ENCODE assay signal across 1 cellular context in the genomic region with DNA sequence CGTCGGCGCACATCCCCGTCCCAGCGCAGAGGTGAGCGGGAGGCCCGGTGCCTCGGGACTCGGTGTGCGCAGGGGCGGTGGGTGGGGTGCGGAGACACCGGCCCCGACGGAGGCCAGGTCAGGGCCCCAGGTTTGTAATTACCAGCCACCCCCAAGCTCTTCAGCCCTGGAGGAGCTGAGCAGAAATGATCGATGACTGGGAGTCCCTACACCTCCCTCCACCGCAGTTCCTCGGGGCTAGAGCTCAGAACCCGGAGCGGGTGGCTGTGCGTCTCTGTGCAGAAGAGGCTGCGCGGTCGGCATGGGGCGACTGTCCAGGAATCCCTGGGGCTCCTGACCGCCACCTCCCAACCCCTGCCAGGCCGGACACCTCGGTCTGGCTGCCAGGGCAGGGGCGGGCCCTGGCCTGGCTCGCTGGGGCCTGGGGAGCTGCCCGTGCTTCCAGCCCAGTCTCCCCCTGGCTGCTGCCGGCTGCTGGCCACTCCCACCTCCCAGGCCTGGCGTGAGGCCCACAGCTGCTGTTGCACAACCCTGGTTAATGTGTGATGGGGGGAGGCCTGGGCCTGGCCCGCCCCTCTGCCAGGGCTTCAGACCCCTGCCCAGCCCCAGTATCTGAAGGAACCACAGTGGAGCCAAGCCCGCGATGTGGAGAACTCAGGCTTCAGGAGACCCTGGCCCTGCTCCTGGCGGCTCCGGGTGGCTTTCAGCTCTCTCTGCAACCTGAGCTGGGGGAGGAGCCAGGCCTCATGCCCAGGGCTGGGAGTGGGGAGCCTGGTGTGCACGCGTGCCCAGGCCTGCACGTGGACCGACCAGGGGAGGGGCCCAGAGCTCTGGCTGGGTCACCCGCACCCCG.
TF ChIP-seq lines count a peak whose summit lies in the region.

No MANE protein-coding gene starts in this region.

TF ChIP-seq in HEK293, 187 proteins besides CTCF, POLR2A, EP300 and RAD21 (continued from another document and continues in another):
- TF ChIP-seq TSHZ1 (tag by site-specific recombination; IDR thresholded peaks at IDR 0.05; ENCODE audit: borderline replicate concordance) (no peak), ZNF555 (tag by site-specific recombination; conservative IDR thresholded peaks at IDR 0.05) (no peak), ZNF677 (tag by site-specific recombination; IDR thresholded peaks at IDR 0.05) (no peak), ZNF777 (tag by site-specific recombination; IDR thresholded peaks at IDR 0.05; ENCODE audit: borderline replicate concordance) (0 out of 2 replicates have a peak, but pooled peaks have one; percentile 34), ZNF341 (tag by site-specific recombination; IDR thresholded peaks at IDR 0.05; ENCODE audit: low read depth) (peak; percentile 93), ZNF214 (tag by site-specific recombination; IDR thresholded peaks at IDR 0.05; ENCODE audit: borderline replicate concordance) (no peak), MZF1 (tag by site-specific recombination; IDR thresholded peaks at IDR 0.05; ENCODE audit: borderline replicate concordance) (no peak), ZNF843 (tag by site-specific recombination; IDR thresholded peaks at IDR 0.05) (peak; percentile 15; the same call in 1 of the 2 replicates), ZNF239 (tag by site-specific recombination; IDR thresholded peaks at IDR 0.05) (no peak), ZBTB8A (tag by site-specific recombination; IDR thresholded peaks at IDR 0.05) (peak; percentile 38; the same call in 1 of the 2 replicates), ZNF394 (tag by site-specific recombination; IDR thresholded peaks at IDR 0.05; ENCODE audit: borderline replicate concordance) (no peak; the same call in 1 of the 2 replicates), ZNF148 (tag by site-specific recombination; IDR thresholded peaks at IDR 0.05; ENCODE audit: borderline replicate concordance) (no peak), ZSCAN16 (tag by site-specific recombination; IDR thresholded peaks at IDR 0.05) (no peak), ZSCAN23 (tag by site-specific recombination; IDR thresholded peaks at IDR 0.05) (no peak), ZNF140 (tag by site-specific recombination; IDR thresholded peaks at IDR 0.05) (no peak), ZNF223 (tag by site-specific recombination; IDR thresholded peaks at IDR 0.05) (no peak), ZBTB11 (tag by site-specific recombination; conservative IDR thresholded peaks at IDR 0.05; ENCODE audit: low read depth) (0 out of 2 replicates have a peak, but pooled peaks have one; percentile 5)
- TF ChIP-seq, protein P1, sequence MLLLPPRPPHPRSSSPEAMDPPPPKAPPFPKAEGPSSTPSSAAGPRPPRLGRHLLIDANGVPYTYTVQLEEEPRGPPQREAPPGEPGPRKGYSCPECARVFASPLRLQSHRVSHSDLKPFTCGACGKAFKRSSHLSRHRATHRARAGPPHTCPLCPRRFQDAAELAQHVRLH (tag by site-specific recombination; IDR thresholded peaks at IDR 0.05), result no peak
- TF ChIP-seq, protein P2, sequence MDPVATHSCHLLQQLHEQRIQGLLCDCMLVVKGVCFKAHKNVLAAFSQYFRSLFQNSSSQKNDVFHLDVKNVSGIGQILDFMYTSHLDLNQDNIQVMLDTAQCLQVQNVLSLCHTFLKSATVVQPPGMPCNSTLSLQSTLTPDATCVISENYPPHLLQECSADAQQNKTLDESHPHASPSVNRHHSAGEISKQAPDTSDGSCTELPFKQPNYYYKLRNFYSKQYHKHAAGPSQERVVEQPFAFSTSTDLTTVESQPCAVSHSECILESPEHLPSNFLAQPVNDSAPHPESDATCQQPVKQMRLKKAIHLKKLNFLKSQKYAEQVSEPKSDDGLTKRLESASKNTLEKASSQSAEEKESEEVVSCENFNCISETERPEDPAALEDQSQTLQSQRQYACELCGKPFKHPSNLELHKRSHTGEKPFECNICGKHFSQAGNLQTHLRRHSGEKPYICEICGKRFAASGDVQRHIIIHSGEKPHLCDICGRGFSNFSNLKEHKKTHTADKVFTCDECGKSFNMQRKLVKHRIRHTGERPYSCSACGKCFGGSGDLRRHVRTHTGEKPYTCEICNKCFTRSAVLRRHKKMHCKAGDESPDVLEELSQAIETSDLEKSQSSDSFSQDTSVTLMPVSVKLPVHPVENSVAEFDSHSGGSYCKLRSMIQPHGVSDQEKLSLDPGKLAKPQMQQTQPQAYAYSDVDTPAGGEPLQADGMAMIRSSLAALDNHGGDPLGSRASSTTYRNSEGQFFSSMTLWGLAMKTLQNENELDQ (tag by site-specific recombination; IDR thresholded peaks at IDR 0.05; ENCODE audit: low read depth), result no peak
- TF ChIP-seq, protein P3, sequence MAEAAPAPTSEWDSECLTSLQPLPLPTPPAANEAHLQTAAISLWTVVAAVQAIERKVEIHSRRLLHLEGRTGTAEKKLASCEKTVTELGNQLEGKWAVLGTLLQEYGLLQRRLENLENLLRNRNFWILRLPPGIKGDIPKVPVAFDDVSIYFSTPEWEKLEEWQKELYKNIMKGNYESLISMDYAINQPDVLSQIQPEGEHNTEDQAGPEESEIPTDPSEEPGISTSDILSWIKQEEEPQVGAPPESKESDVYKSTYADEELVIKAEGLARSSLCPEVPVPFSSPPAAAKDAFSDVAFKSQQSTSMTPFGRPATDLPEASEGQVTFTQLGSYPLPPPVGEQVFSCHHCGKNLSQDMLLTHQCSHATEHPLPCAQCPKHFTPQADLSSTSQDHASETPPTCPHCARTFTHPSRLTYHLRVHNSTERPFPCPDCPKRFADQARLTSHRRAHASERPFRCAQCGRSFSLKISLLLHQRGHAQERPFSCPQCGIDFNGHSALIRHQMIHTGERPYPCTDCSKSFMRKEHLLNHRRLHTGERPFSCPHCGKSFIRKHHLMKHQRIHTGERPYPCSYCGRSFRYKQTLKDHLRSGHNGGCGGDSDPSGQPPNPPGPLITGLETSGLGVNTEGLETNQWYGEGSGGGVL (tag by site-specific recombination; IDR thresholded peaks at IDR 0.05), result peak; percentile 36
- TF ChIP-seq, protein P4, sequence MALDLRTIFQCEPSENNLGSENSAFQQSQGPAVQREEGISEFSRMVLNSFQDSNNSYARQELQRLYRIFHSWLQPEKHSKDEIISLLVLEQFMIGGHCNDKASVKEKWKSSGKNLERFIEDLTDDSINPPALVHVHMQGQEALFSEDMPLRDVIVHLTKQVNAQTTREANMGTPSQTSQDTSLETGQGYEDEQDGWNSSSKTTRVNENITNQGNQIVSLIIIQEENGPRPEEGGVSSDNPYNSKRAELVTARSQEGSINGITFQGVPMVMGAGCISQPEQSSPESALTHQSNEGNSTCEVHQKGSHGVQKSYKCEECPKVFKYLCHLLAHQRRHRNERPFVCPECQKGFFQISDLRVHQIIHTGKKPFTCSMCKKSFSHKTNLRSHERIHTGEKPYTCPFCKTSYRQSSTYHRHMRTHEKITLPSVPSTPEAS (tag by site-specific recombination; IDR thresholded peaks at IDR 0.05), result no peak
- TF ChIP-seq, protein P5, sequence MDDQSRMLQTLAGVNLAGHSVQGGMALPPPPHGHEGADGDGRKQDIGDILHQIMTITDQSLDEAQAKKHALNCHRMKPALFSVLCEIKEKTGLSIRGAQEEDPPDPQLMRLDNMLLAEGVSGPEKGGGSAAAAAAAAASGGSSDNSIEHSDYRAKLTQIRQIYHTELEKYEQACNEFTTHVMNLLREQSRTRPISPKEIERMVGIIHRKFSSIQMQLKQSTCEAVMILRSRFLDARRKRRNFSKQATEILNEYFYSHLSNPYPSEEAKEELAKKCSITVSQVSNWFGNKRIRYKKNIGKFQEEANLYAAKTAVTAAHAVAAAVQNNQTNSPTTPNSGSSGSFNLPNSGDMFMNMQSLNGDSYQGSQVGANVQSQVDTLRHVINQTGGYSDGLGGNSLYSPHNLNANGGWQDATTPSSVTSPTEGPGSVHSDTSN (CRISPR knock-in tag; IDR thresholded peaks at IDR 0.05), result no peak
- TF ChIP-seq, protein P6, sequence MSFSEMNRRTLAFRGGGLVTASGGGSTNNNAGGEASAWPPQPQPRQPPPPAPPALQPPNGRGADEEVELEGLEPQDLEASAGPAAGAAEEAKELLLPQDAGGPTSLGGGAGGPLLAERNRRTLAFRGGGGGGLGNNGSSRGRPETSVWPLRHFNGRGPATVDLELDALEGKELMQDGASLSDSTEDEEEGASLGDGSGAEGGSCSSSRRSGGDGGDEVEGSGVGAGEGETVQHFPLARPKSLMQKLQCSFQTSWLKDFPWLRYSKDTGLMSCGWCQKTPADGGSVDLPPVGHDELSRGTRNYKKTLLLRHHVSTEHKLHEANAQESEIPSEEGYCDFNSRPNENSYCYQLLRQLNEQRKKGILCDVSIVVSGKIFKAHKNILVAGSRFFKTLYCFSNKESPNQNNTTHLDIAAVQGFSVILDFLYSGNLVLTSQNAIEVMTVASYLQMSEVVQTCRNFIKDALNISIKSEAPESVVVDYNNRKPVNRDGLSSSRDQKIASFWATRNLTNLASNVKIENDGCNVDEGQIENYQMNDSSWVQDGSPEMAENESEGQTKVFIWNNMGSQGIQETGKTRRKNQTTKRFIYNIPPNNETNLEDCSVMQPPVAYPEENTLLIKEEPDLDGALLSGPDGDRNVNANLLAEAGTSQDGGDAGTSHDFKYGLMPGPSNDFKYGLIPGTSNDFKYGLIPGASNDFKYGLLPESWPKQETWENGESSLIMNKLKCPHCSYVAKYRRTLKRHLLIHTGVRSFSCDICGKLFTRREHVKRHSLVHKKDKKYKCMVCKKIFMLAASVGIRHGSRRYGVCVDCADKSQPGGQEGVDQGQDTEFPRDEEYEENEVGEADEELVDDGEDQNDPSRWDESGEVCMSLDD (tag by site-specific recombination; IDR thresholded peaks at IDR 0.05), result peak; percentile 83
- TF ChIP-seq, protein P7, sequence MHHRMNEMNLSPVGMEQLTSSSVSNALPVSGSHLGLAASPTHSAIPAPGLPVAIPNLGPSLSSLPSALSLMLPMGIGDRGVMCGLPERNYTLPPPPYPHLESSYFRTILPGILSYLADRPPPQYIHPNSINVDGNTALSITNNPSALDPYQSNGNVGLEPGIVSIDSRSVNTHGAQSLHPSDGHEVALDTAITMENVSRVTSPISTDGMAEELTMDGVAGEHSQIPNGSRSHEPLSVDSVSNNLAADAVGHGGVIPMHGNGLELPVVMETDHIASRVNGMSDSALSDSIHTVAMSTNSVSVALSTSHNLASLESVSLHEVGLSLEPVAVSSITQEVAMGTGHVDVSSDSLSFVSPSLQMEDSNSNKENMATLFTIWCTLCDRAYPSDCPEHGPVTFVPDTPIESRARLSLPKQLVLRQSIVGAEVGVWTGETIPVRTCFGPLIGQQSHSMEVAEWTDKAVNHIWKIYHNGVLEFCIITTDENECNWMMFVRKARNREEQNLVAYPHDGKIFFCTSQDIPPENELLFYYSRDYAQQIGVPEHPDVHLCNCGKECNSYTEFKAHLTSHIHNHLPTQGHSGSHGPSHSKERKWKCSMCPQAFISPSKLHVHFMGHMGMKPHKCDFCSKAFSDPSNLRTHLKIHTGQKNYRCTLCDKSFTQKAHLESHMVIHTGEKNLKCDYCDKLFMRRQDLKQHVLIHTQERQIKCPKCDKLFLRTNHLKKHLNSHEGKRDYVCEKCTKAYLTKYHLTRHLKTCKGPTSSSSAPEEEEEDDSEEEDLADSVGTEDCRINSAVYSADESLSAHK (tag by site-specific recombination; IDR thresholded peaks at IDR 0.05), result 0 out of 2 replicates have a peak, but pooled peaks have one; percentile 5
